Comparison of ENCODE assay signal across 19 cellular contexts in genomic region chr13:111977184-111977516, GRCh38.
"Had no signal": no experiment of that assay in that cellular context is flagged by ENCODE, and none has a peak within 500 bp of the region (broad histone marks: within the 10 kb centered on the region; RNA-seq: fewer than 3 reads in every experiment).

No MANE protein-coding gene starts in this region.

- FAIRE-seq: RCC 7860 had no signal

- H3K4me3 ChIP-seq: SJSA1, SK-N-MC had no signal

- H3K36me3 ChIP-seq: SJSA1 had no signal

- H3K27me3 ChIP-seq: SJSA1 had no signal

- H3K27ac ChIP-seq: SJSA1, SK-N-MC had no signal

- DNase-seq: KBM-7, MV-4-11, NCI-H1048, NCI-H1105, NCI-H1417 treated with DMSO at 0.1 percent for 48 hours, NCI-H1694 treated with DMSO at 0.1 percent for 48 hours, NCI-H2029, NCI-H2081 treated with DMSO at 0.1 percent for 48 hours, NCI-H2171, NCI-H226, NCI-H446, NCI-H510A, NCI-H524 treated with DMSO at 0.1 percent for 48 hours, Right ventricle myocardium superior, RPMI8226, SIG-M5 had no signal
